ENCODE assay signal across 26 cellular contexts in genomic region chr3:69867941-69868505, GRCh38.
DNase-seq lines count a peak whose midpoint lies in the region; ATAC-seq, FAIRE-seq and TF ChIP-seq lines count a peak whose summit lies in the region.
"Had no signal": no experiment of that assay in that cellular context is flagged by ENCODE, and none has a peak within 500 bp of the region (broad histone marks: within the 10 kb centered on the region; RNA-seq: fewer than 3 reads in every experiment).

No MANE protein-coding gene starts in this region.

- H3K27me3 Mint-ChIP-seq in HFFc6 (ENCODE audit: insufficient read depth) = peaks cover 1% of the 10 kb centered on the region; the same call in 1 of the 2 replicates
- no peaks in the 10 kb centered on the region for H3K27me3 Mint-ChIP-seq in activated CD8-positive, alpha-beta T cell treated with anti-CD3 and anti-CD28 coated beads for 36 hours

- POLR2A ChIA-PET in activated CD8-positive, alpha-beta T cell treated with anti-CD3 and anti-CD28 coated beads for 36 hours (lab: Charles Lee) = no interaction called here

- no peak for ATAC-seq in activated CD8-positive, alpha-beta T cell treated with anti-CD3 and anti-CD28 coated beads for 36 hours
- no peak for ATAC-seq in HG02759 (IDR thresholded peaks at IDR 0.05; ENCODE audit: unreplicated experiment)
- ATAC-seq: activated T-cell treated with anti-CD3 and anti-CD28 coated beads, Interleukin-2, amount 50 U/mL, for 72 hours; left colon; natural killer cell; pancreas had no signal

- H3K27ac Mint-ChIP-seq in HFFc6 = peak overlapping the region; percentile 84
- H3K27ac Mint-ChIP-seq in activated CD8-positive, alpha-beta T cell treated with anti-CD3 and anti-CD28 coated beads for 36 hours = no peak overlapping the region
- H3K27ac Mint-ChIP-seq: activated T-cell treated with anti-CD3 and anti-CD28 coated beads, Interleukin-2, amount 50 U/mL, for 72 hours; natural killer cell; T-helper 1 cell treated with Interleukin-12 subunit alpha and Interleukin-12 subunit beta and Interleukin-4 antibody, amounts not matched to agents 30 μg/mL and 1 μg/mL, for 36 hours had no signal

- DNase-seq in HFFc6 (no peak), cardiac fibroblast (ENCODE audit: low read depth in 2 of 2) (peak; percentile 10 to 22), kidney (no peak), transverse colon (no peak), spleen (no peak)
- DNase-seq in activated CD8-positive, alpha-beta T cell treated with anti-CD3 and anti-CD28 coated beads for 36 hours = no peak
- DNase-seq: activated CD4-positive, alpha-beta T cell treated with anti-CD3 and anti-CD28 coated beads for 4 hours; activated naive CD4-positive, alpha-beta T cell treated with anti-CD3 and anti-CD28 coated beads, Interleukin-2, amount 50 U/mL, for 16 hours; activated T-cell treated with anti-CD3 and anti-CD28 coated beads, Interleukin-2, amount 50 U/mL, for 72 hours; aorta; DMS79; erythroblast; left colon; mesendoderm; natural killer cell; NCI-H1092 treated with DMSO at 0.1 percent for 48 hours; NCI-H2029 treated with DMSO at 0.1 percent for 48 hours; NCI-H226; pancreas; SJCRH30; uterus had no signal

- peak overlapping the region; percentile 85 for H3K4me3 Mint-ChIP-seq in HFFc6
- no peak overlapping the region for H3K4me3 Mint-ChIP-seq in activated CD8-positive, alpha-beta T cell treated with anti-CD3 and anti-CD28 coated beads for 36 hours
- H3K4me3 Mint-ChIP-seq: activated T-cell treated with anti-CD3 and anti-CD28 coated beads, Interleukin-2, amount 50 U/mL, for 72 hours; natural killer cell; T-helper 1 cell treated with Interleukin-12 subunit alpha and Interleukin-12 subunit beta and Interleukin-4 antibody, amounts not matched to agents 30 μg/mL and 1 μg/mL, for 36 hours had no signal

- WGBS in transverse colon (ENCODE audit: low coverage in 1 of 2), 2 donors = 53 to 70% methylated on average over 2 of the region's 2 CpGs
- 76 to 90% (median 85%) methylated on average over 2 of the region's 2 CpGs for WGBS in spleen, 5 donors

- in situ Hi-C loops in transverse colon (cut with MboI; ENCODE audit: low pct_ligation_motif_present in 1 of 4, low pct_unique_long_range_greater_than_20kb in 1 of 4, low sequenced_read_pairs in 3 of 4) = no loop called here

- H3K9ac ChIP-seq in kidney (ENCODE audit: low read length in 2 of 2) = peak overlapping the region in 1 of 2 donors; percentile 14

- CTCF ChIA-PET in activated CD8-positive, alpha-beta T cell treated with anti-CD3 and anti-CD28 coated beads for 36 hours (lab: Charles Lee) = no interaction called here

- no peak for FAIRE-seq in kidney (lab: Jason Lieb, UNC)
- FAIRE-seq: GM12892, GM19239 had no signal

- no peak overlapping the region for H3K4me3 ChIP-seq in cardiac fibroblast (replicated peaks in 1 of 2; ENCODE audit: low read depth in 2 of 2, low read length in 2 of 2)
- H3K4me3 ChIP-seq in kidney (ENCODE audit: low read length in 2 of 2) = peak overlapping the region; percentile 62 to 82
- no peak overlapping the region for H3K4me3 ChIP-seq in transverse colon
- no peak overlapping the region for H3K4me3 ChIP-seq in spleen
- H3K4me3 ChIP-seq: SJCRH30, uterus had no signal

- H3K4me1 Mint-ChIP-seq in HFFc6 (ENCODE audit: low read depth) = peaks cover 89% of the 10 kb centered on the region
- H3K4me1 Mint-ChIP-seq in activated CD8-positive, alpha-beta T cell treated with anti-CD3 and anti-CD28 coated beads for 36 hours (ENCODE audit: low read depth) = no peaks in the 10 kb centered on the region
- H3K4me1 Mint-ChIP-seq: natural killer cell had no signal

- H3K4me1 ChIP-seq in kidney (ENCODE audit: control insufficient read depth in 1 of 2, insufficient read depth in 1 of 2, low read depth in 1 of 2, low read length in 2 of 2) = peaks cover 19 to 23% of the 10 kb centered on the region in 2 donors
- peaks cover 0 to 15% (median 9%) of the 10 kb centered on the region in 4 donors for H3K4me1 ChIP-seq in transverse colon
- no peaks in the 10 kb centered on the region for H3K4me1 ChIP-seq in spleen
- H3K4me1 ChIP-seq: SJCRH30 had no signal

- no peak for TF ChIP-seq EP300 in transverse colon (IDR thresholded peaks at IDR 0.05; ENCODE audit: low read depth)

- H3K27ac ChIP-seq in kidney (ENCODE audit: low read depth in 2 of 2, low read length in 2 of 2) (peak overlapping the region in 1 of 2 donors; percentile 54), transverse colon (peak overlapping the region in 3 of 4 donors; percentile 39 to 69 (median 42)), spleen (no peak overlapping the region)
- H3K27ac ChIP-seq: HL-60, pancreas, SJCRH30 had no signal

- H3K9me3 ChIP-seq in kidney (ENCODE audit: control insufficient read depth in 1 of 2, low read length in 2 of 2) (no peaks in the 10 kb centered on the region), transverse colon (no peaks in the 10 kb centered on the region), spleen (no peaks in the 10 kb centered on the region)
- H3K9me3 ChIP-seq: pancreas, SJCRH30, uterus had no signal

- H3K36me3 ChIP-seq in kidney (ENCODE audit: control insufficient read depth in 1 of 2, insufficient read depth in 2 of 2, low read length in 2 of 2) (no peaks in the 10 kb centered on the region), transverse colon (no peaks in the 10 kb centered on the region), spleen (no peaks in the 10 kb centered on the region)
- H3K36me3 ChIP-seq: pancreas, SJCRH30, uterus had no signal

- H3K36me3 Mint-ChIP-seq in HFFc6 (ENCODE audit: low read depth) = peaks cover 14% of the 10 kb centered on the region
- no peaks in the 10 kb centered on the region for H3K36me3 Mint-ChIP-seq in activated CD8-positive, alpha-beta T cell treated with anti-CD3 and anti-CD28 coated beads for 36 hours (ENCODE audit: low read depth)
- H3K36me3 Mint-ChIP-seq: natural killer cell had no signal

- no peaks in the 10 kb centered on the region for H3K27me3 ChIP-seq in transverse colon
- H3K27me3 ChIP-seq in spleen (replicated peaks in 1 of 7) = no peaks in the 10 kb centered on the region
- H3K27me3 ChIP-seq: pancreas, SJCRH30, uterus had no signal

- H3K9me3 Mint-ChIP-seq in HFFc6 = no peaks in the 10 kb centered on the region
- no peaks in the 10 kb centered on the region for H3K9me3 Mint-ChIP-seq in activated CD8-positive, alpha-beta T cell treated with anti-CD3 and anti-CD28 coated beads for 36 hours
- H3K9me3 Mint-ChIP-seq: activated T-cell treated with anti-CD3 and anti-CD28 coated beads, Interleukin-2, amount 50 U/mL, for 72 hours; T-helper 1 cell treated with Interleukin-12 subunit alpha and Interleukin-12 subunit beta and Interleukin-4 antibody, amounts not matched to agents 30 μg/mL and 1 μg/mL, for 36 hours had no signal

- intact Hi-C loops in kidney (cut with DNase I) (no loop called here), transverse colon (cut with DNase I; ENCODE audit: low total_unique reads) (no loop called here), spleen (cut with DNase I; ENCODE audit: low total_unique reads) (no loop called here)
- intact Hi-C loops in activated CD8-positive, alpha-beta T cell treated with anti-CD3 and anti-CD28 coated beads for 36 hours (cut with micrococcal nuclease) = no loop called here

- no peak for TF ChIP-seq CTCF in HFFc6 (IDR thresholded peaks at IDR 0.05)
- no peak for TF ChIP-seq CTCF in cardiac fibroblast (IDR thresholded peaks at IDR 0.05; ENCODE audit: low read depth, low read length)
- TF ChIP-seq CTCF in kidney (IDR thresholded peaks at IDR 0.05; ENCODE audit: borderline replicate concordance, extremely low read depth, insufficient read depth) = no peak
- TF ChIP-seq CTCF in transverse colon (IDR thresholded peaks at IDR 0.05) = no peak
- no peak for TF ChIP-seq CTCF in activated CD8-positive, alpha-beta T cell treated with anti-CD3 and anti-CD28 coated beads for 36 hours (IDR thresholded peaks at IDR 0.05)
- TF ChIP-seq CTCF in spleen (IDR thresholded peaks at IDR 0.05 in 8 of 11, conservative IDR thresholded peaks at IDR 0.05 in 3 of 11) = no peak

- no peak for TF ChIP-seq POLR2A in transverse colon (IDR thresholded peaks at IDR 0.05)
- no peak for TF ChIP-seq POLR2A in spleen (IDR thresholded peaks at IDR 0.05)

Comparison
In these comparisons a context has a peak if more than half of its experiments do, and no peak if none do; other contexts are left out.
1. DNase-seq: peak in cardiac fibroblast (2 of 2); none in HFFc6 (single experiment), kidney (single experiment), transverse colon (single experiment), activated CD8-positive, alpha-beta T cell treated with anti-CD3 and anti-CD28 coated beads for 36 hours (single experiment) and spleen (single experiment).
2. H3K4me3 ChIP-seq: peak in kidney (2 of 2); none in cardiac fibroblast (0 of 2), transverse colon (0 of 4) and spleen (0 of 8).
3. H3K27ac ChIP-seq: peak in transverse colon (3 of 4); none in spleen (0 of 8).